8 cellular contexts compared by ENCODE assay signal in the genomic region with DNA sequence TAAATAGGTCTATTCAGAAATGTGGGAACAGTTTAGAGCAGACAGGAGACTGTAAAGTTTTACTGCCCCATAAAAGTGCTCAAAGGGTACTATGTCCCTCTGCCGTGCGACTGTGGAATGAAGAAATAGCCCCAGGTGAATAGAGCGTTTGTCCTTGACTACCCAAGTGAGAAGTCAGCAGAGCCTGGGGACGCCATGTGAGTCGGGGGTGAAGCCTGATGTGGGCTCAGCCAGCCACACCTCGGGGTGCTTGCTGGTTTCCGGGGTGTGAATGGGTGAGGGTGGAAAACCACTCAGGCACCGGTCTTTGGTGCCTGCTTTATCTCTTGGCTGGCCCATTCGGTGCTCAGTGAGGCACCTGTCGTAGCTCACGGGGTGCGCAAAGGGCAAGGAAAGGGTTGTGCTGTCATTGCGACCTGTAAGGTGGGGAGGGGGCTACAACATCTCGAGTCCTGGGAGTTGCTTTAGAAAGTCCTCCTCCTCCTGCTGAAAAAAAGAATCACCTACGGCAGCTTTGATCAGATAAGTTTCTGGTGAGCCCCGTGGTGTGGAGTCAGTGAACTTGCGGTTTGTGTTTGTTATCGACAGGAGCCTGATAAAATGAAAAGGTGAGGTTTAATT. TPM values are rescaled to one million over a fixed set of nuclear protein-coding genes. Genes with fewer than 3 reads are reported as not detected.
DNase-seq lines count a peak whose midpoint lies in the region; ATAC-seq and FAIRE-seq lines count a peak whose summit lies in the region.

No MANE protein-coding gene starts in this region.

- H3K27me3 ChIP-seq in H7 (ENCODE audit: control insufficient read depth, insufficient read depth, low read length): peaks cover 6% of the 10 kb centered on the region; the same call in 1 of the 2 replicates
- no peaks in the 10 kb centered on the region for H3K27me3 ChIP-seq in effector memory CD4-positive, alpha-beta T cell (replicated peaks; ENCODE audit: control insufficient read depth, insufficient read depth, low read length, poor library complexity, severe bottlenecking)
- no peaks in the 10 kb centered on the region for H3K27me3 ChIP-seq in rectal smooth muscle tissue (ENCODE audit: control insufficient read depth, insufficient read depth, low read length)

- no peaks in the 10 kb centered on the region for H3K9me3 ChIP-seq in effector memory CD4-positive, alpha-beta T cell (ENCODE audit: control insufficient read depth, low read length)

- ATAC-seq in GM18498 (IDR thresholded peaks at IDR 0.05; ENCODE audit: unreplicated experiment): no peak

- H3K36me3 ChIP-seq in H7 (replicated peaks; ENCODE audit: control insufficient read depth, insufficient read depth, low read length) (no peaks in the 10 kb centered on the region), rectal smooth muscle tissue (ENCODE audit: control insufficient read depth, insufficient read depth, low read length) (no peaks in the 10 kb centered on the region)
- H3K36me3 ChIP-seq in effector memory CD4-positive, alpha-beta T cell (ENCODE audit: control insufficient read depth, insufficient read depth, low read length): no peaks in the 10 kb centered on the region

- DNase-seq in H7: peak; percentile 19
- peak; percentile 56 for DNase-seq in T-helper 22 cell (ENCODE audit: low read depth)
- DNase-seq in effector memory CD4-positive, alpha-beta T cell: peak; percentile 29 to 51 (median 36)
- no peak for DNase-seq in hypothalamus (lab: John Stamatoyannopoulos, UW)
- DNase-seq in HTR-8/SVneo (ENCODE audit: insufficient read length, low spot score): no peak
- DNase-seq in NCI-H1436 treated with DMSO at 0.1 percent for 48 hours (lab: John Stamatoyannopoulos, UW): no peak

- no peak for FAIRE-seq in HTR-8/SVneo (lab: Jason Lieb, UNC)

- H3K4me1 ChIP-seq in effector memory CD4-positive, alpha-beta T cell (ENCODE audit: control insufficient read depth, insufficient read depth, low read length, poor library complexity, severe bottlenecking): peaks cover 25% of the 10 kb centered on the region
- no peaks in the 10 kb centered on the region for H3K4me1 ChIP-seq in rectal smooth muscle tissue (ENCODE audit: control insufficient read depth, insufficient read depth, low read length)

- H3K27ac ChIP-seq in effector memory CD4-positive, alpha-beta T cell (ENCODE audit: insufficient read depth, low read length, poor library complexity, severe bottlenecking): peak overlapping the region; percentile 44
- no peak overlapping the region for H3K27ac ChIP-seq in rectal smooth muscle tissue (ENCODE audit: low read depth, low read length)

- peak overlapping the region; percentile 6 for H3K9ac ChIP-seq in rectal smooth muscle tissue (ENCODE audit: low read length)

- H3K4me3 ChIP-seq in H7 (ENCODE audit: insufficient read depth, low read depth, low read length) (peak overlapping the region; percentile 43), rectal smooth muscle tissue (ENCODE audit: low read length) (peak overlapping the region; percentile 52)
- peak overlapping the region; percentile 32 for H3K4me3 ChIP-seq in effector memory CD4-positive, alpha-beta T cell (ENCODE audit: insufficient read depth, low read depth, low read length, poor library complexity, severe bottlenecking)

RNA-seq across cellular contexts. Expression of a gene that starts 0.9 kb away (rescaled TPM):
- total RNA-seq in H7 (2014; rRNA removed; shearing (Covaris generic)): 49.2 and 77.4 TPM in 2 replicates

Comparison
In these comparisons a context has a peak if more than half of its experiments do, and no peak if none do; other contexts are left out.
1. DNase-seq: peak in H7 (single experiment), T-helper 22 cell (single experiment) and effector memory CD4-positive, alpha-beta T cell (3 of 3); none in hypothalamus (0 of 51), HTR-8/SVneo (single experiment) and NCI-H1436 treated with DMSO at 0.1 percent for 48 hours (single experiment).
2. Peak in every context shown above with its lines, with median percentiles within 50 percentile points of each other: H3K4me3 ChIP-seq.